ENCODE assay signal across 1 cellular context in the genomic region with DNA sequence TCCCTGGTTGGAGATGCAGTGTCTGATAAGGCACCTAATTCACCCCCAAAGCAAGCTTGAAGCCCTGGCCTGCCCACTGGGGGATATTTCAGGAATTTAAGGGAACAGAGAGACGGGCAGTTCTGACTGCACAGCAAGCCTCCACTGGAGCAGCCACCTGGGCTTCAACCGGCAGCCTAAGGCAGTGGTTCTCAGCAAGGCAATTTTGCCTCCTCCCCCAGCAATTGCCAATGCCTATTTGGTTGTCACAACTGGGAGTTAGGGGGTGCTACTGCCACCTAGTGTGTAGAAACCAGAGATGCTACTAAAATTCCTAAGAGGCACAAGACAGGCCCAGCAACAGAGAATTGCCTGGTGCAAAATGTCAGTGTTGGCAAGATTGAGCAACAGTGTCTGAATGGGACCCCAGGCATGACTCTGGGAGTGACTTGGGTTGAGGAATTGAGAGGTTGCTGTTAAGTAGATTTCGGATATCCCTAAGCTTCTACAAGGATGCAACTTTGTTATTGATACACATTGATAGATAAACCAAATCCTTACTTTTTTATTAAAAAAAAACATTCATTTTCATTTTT.
TF ChIP-seq lines count a peak whose summit lies in the region.

No MANE protein-coding gene starts in this region.

TF ChIP-seq in endothelial cell of umbilical vein, 7 proteins besides CTCF, POLR2A, EP300 and RAD21:
- TF ChIP-seq JUN (IDR thresholded peaks at IDR 0.05; ENCODE audit: borderline replicate concordance, insufficient read depth, insufficient read length, low read depth) (no peak), POLR2AphosphoS5 (IDR thresholded peaks at IDR 0.05; ENCODE audit: insufficient read depth, low read depth, low read length) (no peak), FOS (IDR thresholded peaks at IDR 0.05; ENCODE audit: borderline replicate concordance, insufficient read depth, low read length) (no peak), GATA2 (IDR thresholded peaks at IDR 0.05; ENCODE audit: insufficient read depth, insufficient read length, low read depth, low read length) (no peak), EZH2 (IDR thresholded peaks at IDR 0.05; ENCODE audit: borderline replicate concordance, low read depth, low read length, severe bottlenecking) (no peak), MYC (IDR thresholded peaks at IDR 0.05; ENCODE audit: low read depth, low read length) (no peak)
- TF ChIP-seq, protein P1, sequence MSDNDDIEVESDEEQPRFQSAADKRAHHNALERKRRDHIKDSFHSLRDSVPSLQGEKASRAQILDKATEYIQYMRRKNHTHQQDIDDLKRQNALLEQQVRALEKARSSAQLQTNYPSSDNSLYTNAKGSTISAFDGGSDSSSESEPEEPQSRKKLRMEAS (IDR thresholded peaks at IDR 0.05; ENCODE audit: insufficient read depth, insufficient read length), result no peak
